In genomic region chr11:88175707-88176066, GRCh38 we compare ENCODE assay signal across 8 cellular contexts. TPM values are rescaled to one million over a fixed set of nuclear protein-coding genes. Genes with fewer than 3 reads are reported as not detected.
DNase-seq lines count a peak whose midpoint lies in the region; ATAC-seq and TF ChIP-seq lines count a peak whose summit lies in the region.

No MANE protein-coding gene starts in this region.

- H3K4me3 ChIP-seq in osteoblast (ENCODE audit: insufficient read depth, low read length): peak overlapping the region; percentile 76

- H3K4me1 Mint-ChIP-seq in dendritic cell treated with granulocyte-macrophage colony-stimulating factor and Interleukin-4, amounts not matched to agents 40 ng/mL and 50 ng/mL, for 4 days (ENCODE audit: low read depth): peaks cover 13% of the 10 kb centered on the region

- no peaks in the 10 kb centered on the region for H3K9me3 Mint-ChIP-seq in dendritic cell treated with granulocyte-macrophage colony-stimulating factor and Interleukin-4, amounts not matched to agents 40 ng/mL and 50 ng/mL, for 4 days

- H3K36me3 Mint-ChIP-seq in dendritic cell treated with granulocyte-macrophage colony-stimulating factor and Interleukin-4, amounts not matched to agents 40 ng/mL and 50 ng/mL, for 4 days (ENCODE audit: low read depth): no peaks in the 10 kb centered on the region

- H4K20me1 ChIP-seq in osteoblast (ENCODE audit: insufficient read depth, low read length): no peaks in the 10 kb centered on the region

- ATAC-seq in GM18907 (IDR thresholded peaks at IDR 0.05; ENCODE audit: unreplicated experiment): peak; percentile 35
- peak; percentile 13 for ATAC-seq in HG03103 (IDR thresholded peaks at IDR 0.05; ENCODE audit: low read depth, unreplicated experiment)
- no peak for ATAC-seq in GM18861 (IDR thresholded peaks at IDR 0.05; ENCODE audit: unreplicated experiment)
- ATAC-seq in HG03439 (IDR thresholded peaks at IDR 0.05; ENCODE audit: unreplicated experiment): no peak
- ATAC-seq in GM21825 (IDR thresholded peaks at IDR 0.05; ENCODE audit: unreplicated experiment): no peak

- no peaks in the 10 kb centered on the region for H3K79me2 ChIP-seq in osteoblast (ENCODE audit: insufficient read depth, low read length)

- no peak for TF ChIP-seq CTCF in osteoblast (IDR thresholded peaks at IDR 0.05; ENCODE audit: extremely low read depth, low read depth, low read length)

- H3K4me1 ChIP-seq in osteoblast (ENCODE audit: insufficient read depth, low read length): peaks cover 22% of the 10 kb centered on the region

- H3K27me3 Mint-ChIP-seq in dendritic cell treated with granulocyte-macrophage colony-stimulating factor and Interleukin-4, amounts not matched to agents 40 ng/mL and 50 ng/mL, for 4 days: peaks cover 5% of the 10 kb centered on the region

- H3K4me3 Mint-ChIP-seq in dendritic cell treated with granulocyte-macrophage colony-stimulating factor and Interleukin-4, amounts not matched to agents 40 ng/mL and 50 ng/mL, for 4 days: peak overlapping the region; percentile 9

- H3K4me2 ChIP-seq in osteoblast (ENCODE audit: insufficient read depth, low read length): peak overlapping the region; percentile 86

- no peak overlapping the region for H3K27ac ChIP-seq in osteoblast (ENCODE audit: low read depth, low read length)

- DNase-seq in osteoblast (ENCODE audit: insufficient read length, low spot score, missing footprints): no peak
- DNase-seq in activated CD4-positive, alpha-beta T cell treated with anti-CD3 and anti-CD28 coated beads, Interleukin-2, amount 50 U/mL, for 1 hour: no peak

- no peaks in the 10 kb centered on the region for H3K36me3 ChIP-seq in osteoblast (ENCODE audit: insufficient read depth, low read length)

- no peak overlapping the region for H3K27ac Mint-ChIP-seq in dendritic cell treated with granulocyte-macrophage colony-stimulating factor and Interleukin-4, amounts not matched to agents 40 ng/mL and 50 ng/mL, for 4 days

- no peaks in the 10 kb centered on the region for H3K27me3 ChIP-seq in osteoblast (ENCODE audit: insufficient read depth, low read length)

- no peaks in the 10 kb centered on the region for H3K9me3 ChIP-seq in osteoblast (ENCODE audit: low read depth, low read length)

- intact Hi-C loops in dendritic cell treated with granulocyte-macrophage colony-stimulating factor and Interleukin-4, amounts not matched to agents 40 ng/mL and 50 ng/mL, for 4 days (cut with micrococcal nuclease): no loop called here

- H2AFZ ChIP-seq in osteoblast (ENCODE audit: low read length): no peak overlapping the region

RNA-seq across cellular contexts. Expression of gene RAB38, which starts 0.4 kb away (rescaled TPM):
- 0.59 and 1.1 TPM in 2 replicates for total RNA-seq in osteoblast

Comparison
In these comparisons a context has a peak if more than half of its experiments do, and no peak if none do; other contexts are left out.
1. ATAC-seq: peak in GM18907 (single experiment) and HG03103 (single experiment); none in GM18861 (single experiment), HG03439 (single experiment) and GM21825 (single experiment).